15 cellular contexts compared by ENCODE assay signal in genomic region chr19:29947871-29948270, GRCh38. TPM values are rescaled to one million over a fixed set of nuclear protein-coding genes. Genes with fewer than 3 reads are reported as not detected.
DNase-seq lines count a peak whose midpoint lies in the region; ATAC-seq and TF ChIP-seq lines count a peak whose summit lies in the region.
"Had no signal": no experiment of that assay in that cellular context is flagged by ENCODE, and none has a peak within 500 bp of the region (broad histone marks: within the 10 kb centered on the region; RNA-seq: fewer than 3 reads in every experiment).

No MANE protein-coding gene starts in this region.

- CTCF ChIA-PET in activated CD8-positive, alpha-beta memory T cell treated with anti-CD3 and anti-CD28 coated beads, Interleukin-2, amount 10 ng/mL, durations not matched to agents 7 days and 5 days (lab: Charles Lee), result no interaction called here
- CTCF ChIA-PET in T-cell (lab: Charles Lee), result no interaction called here

- ATAC-seq in activated CD8-positive, alpha-beta memory T cell treated with anti-CD3 and anti-CD28 coated beads, Interleukin-2, amount 10 ng/mL, durations not matched to agents 7 days and 5 days, result peak; percentile 41
- ATAC-seq in T-cell (replicated peaks in 1 of 4) (no peak), GM21786 (IDR thresholded peaks at IDR 0.05; ENCODE audit: unreplicated experiment) (no peak)
- ATAC-seq in central memory CD8-positive, alpha-beta T cell (replicated peaks; ENCODE audit: extremely low read depth, poor library complexity, severe bottlenecking), result no peak
- ATAC-seq in stimulated activated effector memory CD8-positive, alpha-beta T cell treated with anti-CD3 and anti-CD28 coated beads, Interleukin-12 subunit alpha, Interleukin-12 subunit beta, amount 100 ng/mL, for 72 hours, result peak; percentile 89
- ATAC-seq: heart left ventricle had no signal

- POLR2A ChIA-PET in T-cell (lab: Charles Lee), result no interaction called here

- TF ChIP-seq CTCF in progenitor cell of endocrine pancreas (IDR thresholded peaks at IDR 0.05; ENCODE audit: unreplicated experiment) (no peak), GM20000 (IDR thresholded peaks at IDR 0.05; ENCODE audit: extremely low read depth, missing control alignments) (no peak)

- no peak for DNase-seq in activated CD8-positive, alpha-beta memory T cell treated with anti-CD3 and anti-CD28 coated beads, Interleukin-2, amount 10 ng/mL, durations not matched to agents 7 days and 5 days
- no peak for DNase-seq in activated CD8-positive, alpha-beta memory T cell treated with anti-CD3 and anti-CD28 coated beads, Interleukin-2, amount 50 U/mL, for 4 hours
- DNase-seq in T-cell, result no peak
- no peak for DNase-seq in central memory CD8-positive, alpha-beta T cell (ENCODE audit: low spot score in 2 of 2)
- DNase-seq in stimulated activated effector memory CD8-positive, alpha-beta T cell treated with anti-CD3 and anti-CD28 coated beads, Interleukin-12 subunit alpha, Interleukin-12 subunit beta, amount 100 ng/mL, for 72 hours (ENCODE audit: low spot score in 2 of 2), result no peak
- DNase-seq in progenitor cell of endocrine pancreas (ENCODE audit: low spot score, unreplicated experiment), result no peak
- DNase-seq in GM20000 (ENCODE audit: low spot score), result no peak
- DNase-seq: DMS53; endodermal cell; heart left ventricle; NCI-H1436; Peyer's patch; stimulated activated CD4-positive, alpha-beta T cell treated with anti-CD3 and anti-CD28 coated beads, Interleukin-4, amount 100 ng/mL, for 4 hours had no signal

- peaks cover 3% of the 10 kb centered on the region for H3K9me3 Mint-ChIP-seq in activated CD8-positive, alpha-beta memory T cell treated with anti-CD3 and anti-CD28 coated beads, Interleukin-2, amount 10 ng/mL, durations not matched to agents 7 days and 5 days (ENCODE audit: low read depth)
- H3K9me3 Mint-ChIP-seq in T-cell (no peaks in the 10 kb centered on the region), progenitor cell of endocrine pancreas (ENCODE audit: low read depth) (peaks cover 15% of the 10 kb centered on the region)
- no peaks in the 10 kb centered on the region for H3K9me3 Mint-ChIP-seq in central memory CD8-positive, alpha-beta T cell
- H3K9me3 Mint-ChIP-seq in stimulated activated effector memory CD8-positive, alpha-beta T cell treated with anti-CD3 and anti-CD28 coated beads, Interleukin-12 subunit alpha, Interleukin-12 subunit beta, amount 100 ng/mL, for 72 hours, result no peaks in the 10 kb centered on the region

- H3K4me3 Mint-ChIP-seq in activated CD8-positive, alpha-beta memory T cell treated with anti-CD3 and anti-CD28 coated beads, Interleukin-2, amount 10 ng/mL, durations not matched to agents 7 days and 5 days, result no peak overlapping the region
- H3K4me3 Mint-ChIP-seq in T-cell (peak overlapping the region in 1 of 3 donors; percentile 1), progenitor cell of endocrine pancreas (ENCODE audit: low read depth) (no peak overlapping the region)
- H3K4me3 Mint-ChIP-seq in central memory CD8-positive, alpha-beta T cell, result no peak overlapping the region
- H3K4me3 Mint-ChIP-seq in stimulated activated effector memory CD8-positive, alpha-beta T cell treated with anti-CD3 and anti-CD28 coated beads, Interleukin-12 subunit alpha, Interleukin-12 subunit beta, amount 100 ng/mL, for 72 hours, result peak overlapping the region; percentile 58
- H3K4me3 Mint-ChIP-seq: CD14-positive monocyte, endodermal cell had no signal

- no peaks in the 10 kb centered on the region for H3K27me3 Mint-ChIP-seq in activated CD8-positive, alpha-beta memory T cell treated with anti-CD3 and anti-CD28 coated beads, Interleukin-2, amount 10 ng/mL, durations not matched to agents 7 days and 5 days
- H3K27me3 Mint-ChIP-seq in T-cell (no peaks in the 10 kb centered on the region), progenitor cell of endocrine pancreas (no peaks in the 10 kb centered on the region)
- no peaks in the 10 kb centered on the region for H3K27me3 Mint-ChIP-seq in central memory CD8-positive, alpha-beta T cell

- peaks cover 48% of the 10 kb centered on the region for H3K36me3 Mint-ChIP-seq in activated CD8-positive, alpha-beta memory T cell treated with anti-CD3 and anti-CD28 coated beads, Interleukin-2, amount 10 ng/mL, durations not matched to agents 7 days and 5 days
- H3K36me3 Mint-ChIP-seq in T-cell, result peaks cover 22% of the 10 kb centered on the region
- H3K36me3 Mint-ChIP-seq in central memory CD8-positive, alpha-beta T cell (ENCODE audit: insufficient read depth), result peaks cover 6% of the 10 kb centered on the region
- H3K36me3 Mint-ChIP-seq in stimulated activated effector memory CD8-positive, alpha-beta T cell treated with anti-CD3 and anti-CD28 coated beads, Interleukin-12 subunit alpha, Interleukin-12 subunit beta, amount 100 ng/mL, for 72 hours, result peaks cover 7% of the 10 kb centered on the region
- H3K36me3 Mint-ChIP-seq in progenitor cell of endocrine pancreas (ENCODE audit: insufficient read depth), result peaks cover 19% of the 10 kb centered on the region

- peaks cover 59% of the 10 kb centered on the region for H3K4me1 Mint-ChIP-seq in activated CD8-positive, alpha-beta memory T cell treated with anti-CD3 and anti-CD28 coated beads, Interleukin-2, amount 10 ng/mL, durations not matched to agents 7 days and 5 days
- peaks cover 77 to 85% (median 81%) of the 10 kb centered on the region in 3 donors for H3K4me1 Mint-ChIP-seq in T-cell
- peaks cover 76% of the 10 kb centered on the region for H3K4me1 Mint-ChIP-seq in central memory CD8-positive, alpha-beta T cell
- peaks cover 51% of the 10 kb centered on the region for H3K4me1 Mint-ChIP-seq in stimulated activated effector memory CD8-positive, alpha-beta T cell treated with anti-CD3 and anti-CD28 coated beads, Interleukin-12 subunit alpha, Interleukin-12 subunit beta, amount 100 ng/mL, for 72 hours
- H3K4me1 Mint-ChIP-seq in progenitor cell of endocrine pancreas (ENCODE audit: low read depth), result peaks cover 20% of the 10 kb centered on the region

- H3K27ac Mint-ChIP-seq in activated CD8-positive, alpha-beta memory T cell treated with anti-CD3 and anti-CD28 coated beads, Interleukin-2, amount 10 ng/mL, durations not matched to agents 7 days and 5 days, result peak overlapping the region; percentile 57
- peak overlapping the region; percentile 66 to 70 for H3K27ac Mint-ChIP-seq in T-cell
- H3K27ac Mint-ChIP-seq in central memory CD8-positive, alpha-beta T cell (ENCODE audit: low read depth), result peak overlapping the region; percentile 23
- H3K27ac Mint-ChIP-seq in stimulated activated effector memory CD8-positive, alpha-beta T cell treated with anti-CD3 and anti-CD28 coated beads, Interleukin-12 subunit alpha, Interleukin-12 subunit beta, amount 100 ng/mL, for 72 hours, result peak overlapping the region; percentile 91
- H3K27ac Mint-ChIP-seq in progenitor cell of endocrine pancreas, result no peak overlapping the region
- H3K27ac Mint-ChIP-seq: endodermal cell had no signal

RNA-seq across cellular contexts. Expression of gene URI1, which starts 5.8 kb away (rescaled TPM):
- 10 to 100 TPM; 48.3 to 60.8 TPM for total RNA-seq in activated CD8-positive, alpha-beta memory T cell treated with anti-CD3 and anti-CD28 coated beads, Interleukin-2, amount 10 ng/mL, durations not matched to agents 7 days and 5 days
- total RNA-seq in T-cell (10 to 100 TPM; 69.0 to 84.8 (median 75.7) TPM), progenitor cell of endocrine pancreas (56.3 and 58.4 TPM in 2 replicates)

Comparison
In these comparisons a context has a peak if more than half of its experiments do, and no peak if none do; other contexts are left out.
1. ATAC-seq: peak in activated CD8-positive, alpha-beta memory T cell treated with anti-CD3 and anti-CD28 coated beads, Interleukin-2, amount 10 ng/mL, durations not matched to agents 7 days and 5 days (single experiment) and stimulated activated effector memory CD8-positive, alpha-beta T cell treated with anti-CD3 and anti-CD28 coated beads, Interleukin-12 subunit alpha, Interleukin-12 subunit beta, amount 100 ng/mL, for 72 hours (single experiment); none in T-cell (0 of 4), central memory CD8-positive, alpha-beta T cell (single experiment) and GM21786 (single experiment).